ENCODE assay signal across 22 cellular contexts in the genomic region with DNA sequence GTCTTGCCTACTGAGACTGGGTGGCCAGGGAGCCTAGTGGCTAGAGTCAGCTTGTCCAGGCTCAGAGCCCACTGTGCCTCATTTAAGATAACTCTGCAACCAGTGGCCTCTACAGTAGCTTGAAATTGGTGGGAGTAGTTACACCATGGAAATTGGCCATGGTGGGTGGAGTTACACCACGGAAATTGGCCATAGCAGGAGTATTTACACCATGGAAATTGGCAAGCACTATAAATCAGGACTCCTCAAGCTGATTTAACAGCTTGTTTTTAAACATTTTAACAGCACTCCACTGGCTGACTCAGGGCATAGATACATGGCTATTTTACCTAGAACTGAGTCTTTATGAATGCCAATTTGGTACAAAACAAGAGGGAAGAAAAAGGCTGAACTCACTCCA.
"Had no signal": no experiment of that assay in that cellular context is flagged by ENCODE, and none has a peak within 500 bp of the region (broad histone marks: within the 10 kb centered on the region; RNA-seq: fewer than 3 reads in every experiment).

No MANE protein-coding gene starts in this region.

- H3K4me1 ChIP-seq: left ventricle myocardium inferior, prostate gland, sigmoid colon, spleen, suprapubic skin, tibial artery, upper lobe of right lung had no signal

- H3K4me3 ChIP-seq: hepatocyte, left ventricle myocardium inferior, lung, ovary, prostate gland, sigmoid colon, spleen, suprapubic skin, thoracic aorta, tibial artery, upper lobe of right lung had no signal

- H3K9me3 ChIP-seq: ovary, prostate gland, sigmoid colon, spleen, suprapubic skin, thoracic aorta, upper lobe of right lung had no signal

- DNase-seq: islet precursor cell; left ventricle myocardium inferior; mesendoderm; naive B cell; natural killer cell; ovary; right cardiac atrium; sigmoid colon; small intestine; stimulated activated CD4-positive, alpha-beta T cell treated with anti-CD3 and anti-CD28 coated beads, Interleukin-4, amount 100 ng/mL, for 24 hours; stimulated activated naive CD4-positive, alpha-beta T cell; tibial artery; upper lobe of right lung had no signal

- H3K36me3 Mint-ChIP-seq: mesothelial cell of epicardium; naive B cell; natural killer cell; stimulated activated effector memory CD8-positive, alpha-beta T cell treated with anti-CD3 and anti-CD28 coated beads, Interleukin-12 subunit alpha, Interleukin-12 subunit beta, amount 100 ng/mL, for 72 hours had no signal

- H3K27me3 Mint-ChIP-seq: naive B cell; stimulated activated naive CD8-positive, alpha-beta T cell treated with anti-CD3 and anti-CD28 coated beads, Interleukin-15, Interleukin-2, amounts not matched to agents 100 ng/mL and 50 ng/mL, for 24 hours had no signal

- H3K27ac Mint-ChIP-seq: natural killer cell; stimulated activated effector memory CD8-positive, alpha-beta T cell treated with anti-CD3 and anti-CD28 coated beads, Interleukin-12 subunit alpha, Interleukin-12 subunit beta, amount 100 ng/mL, for 72 hours; stimulated activated naive CD8-positive, alpha-beta T cell treated with anti-CD3 and anti-CD28 coated beads, Interleukin-15, Interleukin-2, amounts not matched to agents 100 ng/mL and 50 ng/mL, for 24 hours had no signal

- ATAC-seq: natural killer cell; right cardiac atrium; stimulated activated effector memory CD8-positive, alpha-beta T cell treated with anti-CD3 and anti-CD28 coated beads, Interleukin-12 subunit alpha, Interleukin-12 subunit beta, amount 100 ng/mL, for 72 hours; upper lobe of right lung had no signal

- H3K9me3 Mint-ChIP-seq: mesothelial cell of epicardium; naive B cell; natural killer cell; stimulated activated effector memory CD8-positive, alpha-beta T cell treated with anti-CD3 and anti-CD28 coated beads, Interleukin-12 subunit alpha, Interleukin-12 subunit beta, amount 100 ng/mL, for 72 hours; stimulated activated naive CD8-positive, alpha-beta T cell treated with anti-CD3 and anti-CD28 coated beads, Interleukin-15, Interleukin-2, amounts not matched to agents 100 ng/mL and 50 ng/mL, for 24 hours had no signal

- H3K27ac ChIP-seq: hepatocyte, left ventricle myocardium inferior, ovary, prostate gland, sigmoid colon, spleen, suprapubic skin, thoracic aorta, tibial artery, upper lobe of right lung had no signal

- H3K4me3 Mint-ChIP-seq: mesothelial cell of epicardium; naive B cell; natural killer cell; stimulated activated effector memory CD8-positive, alpha-beta T cell treated with anti-CD3 and anti-CD28 coated beads, Interleukin-12 subunit alpha, Interleukin-12 subunit beta, amount 100 ng/mL, for 72 hours; stimulated activated naive CD8-positive, alpha-beta T cell treated with anti-CD3 and anti-CD28 coated beads, Interleukin-15, Interleukin-2, amounts not matched to agents 100 ng/mL and 50 ng/mL, for 24 hours had no signal

- H3K27me3 ChIP-seq: hepatocyte, ovary, sigmoid colon, spleen, suprapubic skin, upper lobe of right lung had no signal

- H3K36me3 ChIP-seq: left ventricle myocardium inferior, ovary, prostate gland, sigmoid colon, spleen, suprapubic skin, thoracic aorta, tibial artery, upper lobe of right lung had no signal
